Comparison of ENCODE assay signal across 8 cellular contexts in genomic region chr12:27185234-27186045, GRCh38. TPM values are rescaled to one million over a fixed set of nuclear protein-coding genes. Genes with fewer than 3 reads are reported as not detected.
DNase-seq lines count a peak whose midpoint lies in the region; ATAC-seq and TF ChIP-seq lines count a peak whose summit lies in the region.

No MANE protein-coding gene starts in this region.

- no peaks in the 10 kb centered on the region for H3K36me3 ChIP-seq in CD4-positive, CD25-positive, alpha-beta regulatory T cell (ENCODE audit: control insufficient read depth, insufficient read depth, low read length)
- H3K36me3 ChIP-seq in brain microvascular endothelial cell (replicated peaks), result no peaks in the 10 kb centered on the region

- peaks cover 3% of the 10 kb centered on the region for H3K36me3 Mint-ChIP-seq in CD4-positive, CD25-positive, alpha-beta regulatory T cell

- no peak for TF ChIP-seq CTCF in GM20000 (IDR thresholded peaks at IDR 0.05; ENCODE audit: extremely low read depth, missing control alignments)
- no peak for TF ChIP-seq CTCF in brain microvascular endothelial cell (IDR thresholded peaks at IDR 0.05; ENCODE audit: low read depth, low read length, missing control alignments)
- TF ChIP-seq CTCF in dorsolateral prefrontal cortex (IDR thresholded peaks at IDR 0.05 in 54 of 56, conservative IDR thresholded peaks at IDR 0.05 in 2 of 56; ENCODE audit: low read depth in 1 of 56, partially characterized antibody in 56 of 56), result no peak

- peaks cover 5% of the 10 kb centered on the region for H3K4me1 ChIP-seq in CD4-positive, CD25-positive, alpha-beta regulatory T cell (ENCODE audit: control insufficient read depth, insufficient read depth, low read length, poor library complexity, severe bottlenecking)

- intact Hi-C loops in dorsolateral prefrontal cortex (cut with DNase I), result no loop called here

- ATAC-seq in CD4-positive, CD25-positive, alpha-beta regulatory T cell (ENCODE audit: low read depth in 2 of 2), result peak; percentile 55 to 63
- ATAC-seq in HG03571 (IDR thresholded peaks at IDR 0.05; ENCODE audit: unreplicated experiment), result peak; percentile 92

- DNase-seq in CD4-positive, CD25-positive, alpha-beta regulatory T cell, result peak in 2 of 3 donors; percentile 22 to 63
- DNase-seq in GM20000 (ENCODE audit: low spot score), result peak; percentile 42
- peak; percentile 97 for DNase-seq in brain microvascular endothelial cell
- peak; percentile 46 for DNase-seq in stimulated activated CD8-positive, alpha-beta memory T cell treated with anti-CD3 and anti-CD28 coated beads, Interleukin-4, amount 100 ng/mL, for 48 hours
- no peak for DNase-seq in dorsolateral prefrontal cortex
- no peak for DNase-seq in NCI-H1092 (lab: John Stamatoyannopoulos, UW)
- no peak for DNase-seq in CD1c-positive myeloid dendritic cell (ENCODE audit: extremely low spot score)

- peak overlapping the region; percentile 9 to 66 (median 29) for H3K27ac Mint-ChIP-seq in CD4-positive, CD25-positive, alpha-beta regulatory T cell

- no peaks in the 10 kb centered on the region for H3K9me3 ChIP-seq in CD4-positive, CD25-positive, alpha-beta regulatory T cell (ENCODE audit: control insufficient read depth in 2 of 2, low read length in 2 of 2)

- H3K4me3 Mint-ChIP-seq in CD4-positive, CD25-positive, alpha-beta regulatory T cell, result no peak overlapping the region

- H3K9me3 Mint-ChIP-seq in CD4-positive, CD25-positive, alpha-beta regulatory T cell, result peaks cover 0 to 3% (median 0%) of the 10 kb centered on the region in 7 donors

- H3K4me1 Mint-ChIP-seq in CD4-positive, CD25-positive, alpha-beta regulatory T cell, result peaks cover 5 to 16% (median 11%) of the 10 kb centered on the region in 4 donors

- in situ Hi-C loops in brain microvascular endothelial cell (cut with HindIII; ENCODE audit: low pct_ligation_motif_present, low sequenced_read_pairs), result no loop called here

- no peak overlapping the region for H3K4me3 ChIP-seq in CD4-positive, CD25-positive, alpha-beta regulatory T cell (ENCODE audit: low read depth, low read length)
- H3K4me3 ChIP-seq in brain microvascular endothelial cell (ENCODE audit: low read depth, low read length) (no peak overlapping the region), dorsolateral prefrontal cortex (no peak overlapping the region)

- H3K27me3 ChIP-seq in CD4-positive, CD25-positive, alpha-beta regulatory T cell (ENCODE audit: control insufficient read depth, insufficient read depth, low read length), result no peaks in the 10 kb centered on the region
- H3K27me3 ChIP-seq in brain microvascular endothelial cell (replicated peaks) (no peaks in the 10 kb centered on the region), dorsolateral prefrontal cortex (no peaks in the 10 kb centered on the region)

- no peaks in the 10 kb centered on the region for H3K27me3 Mint-ChIP-seq in CD4-positive, CD25-positive, alpha-beta regulatory T cell

- H3K27ac ChIP-seq in CD4-positive, CD25-positive, alpha-beta regulatory T cell (ENCODE audit: insufficient read depth, low read length, poor library complexity, severe bottlenecking), result no peak overlapping the region
- peak overlapping the region; percentile 77 for H3K27ac ChIP-seq in brain microvascular endothelial cell
- peak overlapping the region in 1 of 59 donors; percentile 13 for H3K27ac ChIP-seq in dorsolateral prefrontal cortex

RNA-seq across cellular contexts. Expression of gene STK38L, which starts 58.6 kb away (rescaled TPM):
- 21.7 TPM for total RNA-seq in CD4-positive, CD25-positive, alpha-beta regulatory T cell
- 10 to 100 TPM; 10.6 to 15.2 (median 14.0) TPM for polyA plus RNA-seq in CD4-positive, CD25-positive, alpha-beta regulatory T cell
- total RNA-seq in dorsolateral prefrontal cortex, result 10 to 100 TPM; 22.2 to 68.1 (median 43.4) TPM

Comparison
In these comparisons a context has a peak if more than half of its experiments do, and no peak if none do; other contexts are left out.
1. DNase-seq: peak in CD4-positive, CD25-positive, alpha-beta regulatory T cell (2 of 3), GM20000 (single experiment), brain microvascular endothelial cell (single experiment) and stimulated activated CD8-positive, alpha-beta memory T cell treated with anti-CD3 and anti-CD28 coated beads, Interleukin-4, amount 100 ng/mL, for 48 hours (single experiment); none in dorsolateral prefrontal cortex (0 of 10), NCI-H1092 (single experiment) and CD1c-positive myeloid dendritic cell (single experiment).